10 cellular contexts compared by ENCODE assay signal in genomic region chr1:114458208-114458777, GRCh38. TPM values are rescaled to one million over a fixed set of nuclear protein-coding genes. Genes with fewer than 3 reads are reported as not detected.
DNase-seq lines count a peak whose midpoint lies in the region; ATAC-seq and TF ChIP-seq lines count a peak whose summit lies in the region.
"Had no signal": no experiment of that assay in that cellular context is flagged by ENCODE, and none has a peak within 500 bp of the region (broad histone marks: within the 10 kb centered on the region; RNA-seq: fewer than 3 reads in every experiment).

No MANE protein-coding gene starts in this region.

- H4K20me1 ChIP-seq in smooth muscle cell (ENCODE audit: low read depth) = no peaks in the 10 kb centered on the region

- TF ChIP-seq CTCF in smooth muscle cell (IDR thresholded peaks at IDR 0.05; ENCODE audit: borderline replicate concordance, insufficient read depth, poor library complexity, severe bottlenecking) (no peak), adrenal gland (IDR thresholded peaks at IDR 0.05) (no peak)

- no peaks in the 10 kb centered on the region for H3K27me3 Mint-ChIP-seq in activated CD4-positive, alpha-beta T cell treated with anti-CD3 and anti-CD28 coated beads, Interleukin-2, amount 10 ng/mL, durations not matched to agents 7 days and 5 days

- H3K36me3 ChIP-seq in smooth muscle cell (ENCODE audit: low read depth) (peaks cover 4% of the 10 kb centered on the region), adrenal gland (replicated peaks in 1 of 2) (no peaks in the 10 kb centered on the region)

- H3K9ac ChIP-seq in smooth muscle cell (ENCODE audit: low read depth) = peak overlapping the region; percentile 52
- H3K9ac ChIP-seq: BLaER1 had no signal

- H3K4me3 ChIP-seq in smooth muscle cell (no peak overlapping the region), adrenal gland (no peak overlapping the region)
- H3K4me3 ChIP-seq: BLaER1 had no signal

- H3K9me3 Mint-ChIP-seq in activated CD4-positive, alpha-beta T cell treated with anti-CD3 and anti-CD28 coated beads, Interleukin-2, amount 10 ng/mL, durations not matched to agents 7 days and 5 days = peaks cover 13% of the 10 kb centered on the region

- DNase-seq in activated CD4-positive, alpha-beta T cell treated with anti-CD3 and anti-CD28 coated beads, Interleukin-2, amount 10 ng/mL, durations not matched to agents 7 days and 5 days = no peak
- DNase-seq in activated CD4-positive, alpha-beta T cell treated with anti-CD3 and anti-CD28 coated beads, Interleukin-2, amount 50 U/mL, for 4 hours = no peak
- DNase-seq in SIG-M5 treated with dmso at 0.1 percent for 504 hours (lab: John Stamatoyannopoulos, UW; ENCODE audit: unreplicated experiment) (peak; percentile 81), erythroblast (lab: John Stamatoyannopoulos, UW) (peak; percentile 8 to 19), smooth muscle cell (lab: John Stamatoyannopoulos, UW; ENCODE audit: unreplicated experiment) (no peak), adrenal gland (no peak)
- no peak for DNase-seq in stimulated activated CD4-positive, alpha-beta T cell treated with anti-CD3 and anti-CD28 coated beads, Interleukin-4, amount 100 ng/mL, for 4 hours
- DNase-seq: nucleus accumbens had no signal

- CTCF ChIA-PET in activated CD4-positive, alpha-beta T cell treated with anti-CD3 and anti-CD28 coated beads, Interleukin-2, amount 10 ng/mL, durations not matched to agents 7 days and 5 days (lab: Charles Lee) = interaction anchor here (0.9 kb wide), 1 partner anchor 10 kb away, joined by 3 read pairs; no protein-coding TSS in a partner anchor

- H3K4me1 ChIP-seq in smooth muscle cell (ENCODE audit: low read depth) (no peaks in the 10 kb centered on the region), adrenal gland (replicated peaks in 1 of 2) (peaks cover 10 to 15% of the 10 kb centered on the region in 2 donors)
- H3K4me1 ChIP-seq: BLaER1 had no signal

- H3K79me2 ChIP-seq in smooth muscle cell (ENCODE audit: low read depth) = peaks cover 6% of the 10 kb centered on the region

- peaks cover 14% of the 10 kb centered on the region for H3K4me1 Mint-ChIP-seq in activated CD4-positive, alpha-beta T cell treated with anti-CD3 and anti-CD28 coated beads, Interleukin-2, amount 10 ng/mL, durations not matched to agents 7 days and 5 days

- H3K9me3 ChIP-seq in smooth muscle cell (replicated peaks; ENCODE audit: low read depth) = no peaks in the 10 kb centered on the region
- no peaks in the 10 kb centered on the region for H3K9me3 ChIP-seq in adrenal gland (replicated peaks in 1 of 3)

- peak overlapping the region; percentile 65 for H3K27ac Mint-ChIP-seq in activated CD4-positive, alpha-beta T cell treated with anti-CD3 and anti-CD28 coated beads, Interleukin-2, amount 10 ng/mL, durations not matched to agents 7 days and 5 days

- POLR2A ChIA-PET in activated CD4-positive, alpha-beta T cell treated with anti-CD3 and anti-CD28 coated beads, Interleukin-2, amount 10 ng/mL, durations not matched to agents 7 days and 5 days (lab: Charles Lee) = no interaction called here

- no peak for ATAC-seq in HG02870 (IDR thresholded peaks at IDR 0.05; ENCODE audit: unreplicated experiment)

- no peak overlapping the region for H2AFZ ChIP-seq in smooth muscle cell (ENCODE audit: low read depth)

- H3K27ac ChIP-seq in smooth muscle cell (ENCODE audit: low read depth) = peak overlapping the region; percentile 85
- H3K27ac ChIP-seq in adrenal gland = no peak overlapping the region
- H3K27ac ChIP-seq: BLaER1 had no signal

- TF ChIP-seq POLR2A in erythroblast (IDR thresholded peaks at IDR 0.05; ENCODE audit: low read length) = no peak
- TF ChIP-seq POLR2A in adrenal gland (IDR thresholded peaks at IDR 0.05) = no peak

- H3K4me2 ChIP-seq in smooth muscle cell = peak overlapping the region; percentile 2
- H3K4me2 ChIP-seq: BLaER1 had no signal

- H3K36me3 Mint-ChIP-seq in activated CD4-positive, alpha-beta T cell treated with anti-CD3 and anti-CD28 coated beads, Interleukin-2, amount 10 ng/mL, durations not matched to agents 7 days and 5 days (ENCODE audit: low read depth) = peaks cover 75% of the 10 kb centered on the region

- H3K27me3 ChIP-seq in smooth muscle cell (ENCODE audit: low read depth) (no peaks in the 10 kb centered on the region), adrenal gland (no peaks in the 10 kb centered on the region)
- H3K27me3 ChIP-seq: BLaER1 had no signal

- intact Hi-C loops in adrenal gland (cut with DNase I) = no loop called here

- H3K4me3 Mint-ChIP-seq in activated CD4-positive, alpha-beta T cell treated with anti-CD3 and anti-CD28 coated beads, Interleukin-2, amount 10 ng/mL, durations not matched to agents 7 days and 5 days = no peak overlapping the region

- no peaks in the 10 kb centered on the region for H3F3A ChIP-seq in smooth muscle cell (ENCODE audit: low read depth)

RNA-seq across cellular contexts. Expression of gene TRIM33, which starts 52.7 kb away (rescaled TPM):
- total RNA-seq in activated CD4-positive, alpha-beta T cell treated with anti-CD3 and anti-CD28 coated beads, Interleukin-2, amount 10 ng/mL, durations not matched to agents 7 days and 5 days = 10 to 100 TPM; 42.7 to 48.1 TPM
- total RNA-seq in smooth muscle cell = 30.5 and 35.9 TPM in 2 replicates
- polyA plus RNA-seq in smooth muscle cell = 12.0 and 22.7 TPM in 2 replicates
- total RNA-seq in adrenal gland = 10 to 100 TPM; 18.2 to 46.6 (median 25.8) TPM
- 10 to 100 TPM; 13.8 to 28.3 (median 27.0) TPM for polyA plus RNA-seq in adrenal gland

Comparison
In these comparisons a context has a peak if more than half of its experiments do, and no peak if none do; other contexts are left out.
1. DNase-seq: peak in SIG-M5 treated with dmso at 0.1 percent for 504 hours (single experiment) and erythroblast (2 of 2); none in activated CD4-positive, alpha-beta T cell treated with anti-CD3 and anti-CD28 coated beads, Interleukin-2, amount 10 ng/mL, durations not matched to agents 7 days and 5 days (single experiment), activated CD4-positive, alpha-beta T cell treated with anti-CD3 and anti-CD28 coated beads, Interleukin-2, amount 50 U/mL, for 4 hours (0 of 2), smooth muscle cell (single experiment), stimulated activated CD4-positive, alpha-beta T cell treated with anti-CD3 and anti-CD28 coated beads, Interleukin-4, amount 100 ng/mL, for 4 hours (0 of 2) and adrenal gland (0 of 7).